In the genomic region with DNA sequence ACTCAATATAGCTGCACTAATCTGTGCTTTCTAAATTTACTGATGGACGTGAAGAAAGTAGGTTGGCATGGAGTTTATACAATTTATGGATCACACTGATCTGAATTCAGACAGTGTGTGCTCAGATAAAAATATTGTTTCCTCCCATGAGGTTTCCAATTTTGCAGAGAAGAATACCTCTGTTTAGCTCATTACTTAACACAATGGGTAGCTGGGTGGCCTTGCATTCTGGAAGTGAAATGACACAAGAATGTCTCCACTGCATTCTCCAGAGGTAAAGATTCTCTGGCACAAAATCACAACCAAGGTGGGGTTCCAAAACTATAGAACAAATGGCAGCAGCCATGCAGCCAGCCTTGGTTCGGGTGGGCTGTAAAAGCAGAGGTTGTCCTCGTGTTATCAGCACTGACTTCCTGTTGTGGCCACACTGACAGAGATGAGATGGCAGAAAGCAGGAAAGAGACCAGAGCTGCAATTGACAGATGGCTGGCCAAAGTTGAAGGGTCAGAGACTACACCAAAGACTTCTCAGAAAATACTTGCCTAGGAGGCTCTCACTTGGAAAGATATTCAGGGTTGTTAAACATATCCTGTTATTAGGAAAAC, we compare ENCODE assay signal across 11 cellular contexts. TPM values are rescaled to one million over a fixed set of nuclear protein-coding genes. Genes with fewer than 3 reads are reported as not detected.
DNase-seq lines count a peak whose midpoint lies in the region; ATAC-seq and TF ChIP-seq lines count a peak whose summit lies in the region.
"Had no signal": no experiment of that assay in that cellular context is flagged by ENCODE, and none has a peak within 500 bp of the region (broad histone marks: within the 10 kb centered on the region; RNA-seq: fewer than 3 reads in every experiment).

No MANE protein-coding gene starts in this region.

- H3K36me3 Mint-ChIP-seq in activated CD4-positive, alpha-beta T cell treated with anti-CD3 and anti-CD28 coated beads, Interleukin-2, amount 10 ng/mL, durations not matched to agents 7 days and 5 days (ENCODE audit: low read depth): no peaks in the 10 kb centered on the region
- H3K36me3 Mint-ChIP-seq in activated CD4-positive, alpha-beta T cell treated with anti-CD3 and anti-CD28 coated beads, Interleukin-2, amount 10 ng/mL, durations not matched to agents 24 days and 14 days (ENCODE audit: low read depth): no peaks in the 10 kb centered on the region
- H3K36me3 Mint-ChIP-seq in stimulated activated effector memory CD8-positive, alpha-beta T cell treated with anti-CD3 and anti-CD28 coated beads, Interleukin-12 subunit alpha, Interleukin-12 subunit beta, amount 100 ng/mL, for 72 hours: no peaks in the 10 kb centered on the region

- DNase-seq in activated CD4-positive, alpha-beta T cell treated with anti-CD3 and anti-CD28 coated beads, Interleukin-2, amount 10 ng/mL, durations not matched to agents 7 days and 5 days: no peak
- no peak for DNase-seq in activated CD4-positive, alpha-beta T cell treated with anti-CD3 and anti-CD28 coated beads, Interleukin-2, amount 10 ng/mL, durations not matched to agents 24 days and 14 days
- DNase-seq in SJSA1 (ENCODE audit: low read depth in 1 of 2, low spot score in 2 of 2): peak in 1 of 2 experiments; percentile 33
- DNase-seq in stimulated activated effector memory CD8-positive, alpha-beta T cell treated with anti-CD3 and anti-CD28 coated beads, Interleukin-12 subunit alpha, Interleukin-12 subunit beta, amount 100 ng/mL, for 72 hours (ENCODE audit: low spot score in 2 of 2): no peak
- DNase-seq in effector CD8-positive, alpha-beta T cell (lab: John Stamatoyannopoulos, UW): no peak
- no peak for DNase-seq in foreskin keratinocyte
- no peak for DNase-seq in SIG-M5 (lab: John Stamatoyannopoulos, UW)
- DNase-seq: activated T-cell treated with anti-CD3 and anti-CD28 coated beads, Interleukin-2, amount 50 U/mL, for 4 hours; NCI-H82 had no signal

- no peak overlapping the region for H3K4me3 ChIP-seq in SJSA1
- H3K4me3 ChIP-seq: A549 had no signal

- peak overlapping the region; percentile 58 for H3K27ac Mint-ChIP-seq in activated CD4-positive, alpha-beta T cell treated with anti-CD3 and anti-CD28 coated beads, Interleukin-2, amount 10 ng/mL, durations not matched to agents 7 days and 5 days
- H3K27ac Mint-ChIP-seq in activated CD4-positive, alpha-beta T cell treated with anti-CD3 and anti-CD28 coated beads, Interleukin-2, amount 10 ng/mL, durations not matched to agents 24 days and 14 days: no peak overlapping the region
- H3K27ac Mint-ChIP-seq in stimulated activated effector memory CD8-positive, alpha-beta T cell treated with anti-CD3 and anti-CD28 coated beads, Interleukin-12 subunit alpha, Interleukin-12 subunit beta, amount 100 ng/mL, for 72 hours: no peak overlapping the region

- TF ChIP-seq CTCF in foreskin keratinocyte (conservative IDR thresholded peaks at IDR 0.05): no peak

- H3K4me3 Mint-ChIP-seq in activated CD4-positive, alpha-beta T cell treated with anti-CD3 and anti-CD28 coated beads, Interleukin-2, amount 10 ng/mL, durations not matched to agents 7 days and 5 days: no peak overlapping the region
- H3K4me3 Mint-ChIP-seq in activated CD4-positive, alpha-beta T cell treated with anti-CD3 and anti-CD28 coated beads, Interleukin-2, amount 10 ng/mL, durations not matched to agents 24 days and 14 days: no peak overlapping the region
- H3K4me3 Mint-ChIP-seq in stimulated activated effector memory CD8-positive, alpha-beta T cell treated with anti-CD3 and anti-CD28 coated beads, Interleukin-12 subunit alpha, Interleukin-12 subunit beta, amount 100 ng/mL, for 72 hours: no peak overlapping the region
- H3K4me3 Mint-ChIP-seq: activated T-cell treated with anti-CD3 and anti-CD28 coated beads, Interleukin-2, amount 50 U/mL, for 4 hours had no signal

- CTCF ChIA-PET in activated CD4-positive, alpha-beta T cell treated with anti-CD3 and anti-CD28 coated beads, Interleukin-2, amount 10 ng/mL, durations not matched to agents 7 days and 5 days (lab: Charles Lee): interaction anchor here (1.1 to 1.6 kb wide), 2 partner anchors 8 to 14 kb away, joined by 4 read pairs; no protein-coding TSS in a partner anchor

- peaks cover 13% of the 10 kb centered on the region for H3K4me1 Mint-ChIP-seq in activated CD4-positive, alpha-beta T cell treated with anti-CD3 and anti-CD28 coated beads, Interleukin-2, amount 10 ng/mL, durations not matched to agents 7 days and 5 days
- peaks cover 5% of the 10 kb centered on the region for H3K4me1 Mint-ChIP-seq in activated CD4-positive, alpha-beta T cell treated with anti-CD3 and anti-CD28 coated beads, Interleukin-2, amount 10 ng/mL, durations not matched to agents 24 days and 14 days
- peaks cover 10% of the 10 kb centered on the region for H3K4me1 Mint-ChIP-seq in stimulated activated effector memory CD8-positive, alpha-beta T cell treated with anti-CD3 and anti-CD28 coated beads, Interleukin-12 subunit alpha, Interleukin-12 subunit beta, amount 100 ng/mL, for 72 hours

- H3K4me1 ChIP-seq in SJSA1 (replicated peaks) (peaks cover 15% of the 10 kb centered on the region), foreskin keratinocyte (no peaks in the 10 kb centered on the region)
- H3K4me1 ChIP-seq: A549 had no signal

- H3K9me3 ChIP-seq in SJSA1 (replicated peaks): no peaks in the 10 kb centered on the region
- H3K9me3 ChIP-seq: A549 had no signal

- POLR2A ChIA-PET in activated CD4-positive, alpha-beta T cell treated with anti-CD3 and anti-CD28 coated beads, Interleukin-2, amount 10 ng/mL, durations not matched to agents 7 days and 5 days (lab: Charles Lee): no interaction called here

- H3K36me3 ChIP-seq in SJSA1: no peaks in the 10 kb centered on the region

- peak overlapping the region; percentile 46 for H3K27ac ChIP-seq in SJSA1
- H3K27ac ChIP-seq in foreskin keratinocyte: no peak overlapping the region
- H3K27ac ChIP-seq: A549 had no signal

- no peaks in the 10 kb centered on the region for H3K9me3 Mint-ChIP-seq in activated CD4-positive, alpha-beta T cell treated with anti-CD3 and anti-CD28 coated beads, Interleukin-2, amount 10 ng/mL, durations not matched to agents 7 days and 5 days
- H3K9me3 Mint-ChIP-seq in activated CD4-positive, alpha-beta T cell treated with anti-CD3 and anti-CD28 coated beads, Interleukin-2, amount 10 ng/mL, durations not matched to agents 24 days and 14 days: no peaks in the 10 kb centered on the region
- no peaks in the 10 kb centered on the region for H3K9me3 Mint-ChIP-seq in stimulated activated effector memory CD8-positive, alpha-beta T cell treated with anti-CD3 and anti-CD28 coated beads, Interleukin-12 subunit alpha, Interleukin-12 subunit beta, amount 100 ng/mL, for 72 hours
- H3K9me3 Mint-ChIP-seq: activated T-cell treated with anti-CD3 and anti-CD28 coated beads, Interleukin-2, amount 50 U/mL, for 4 hours had no signal

- H3K27me3 ChIP-seq in SJSA1 (replicated peaks) (no peaks in the 10 kb centered on the region; the same call in 1 of the 2 replicates), foreskin keratinocyte (no peaks in the 10 kb centered on the region)

- intact Hi-C loops in activated CD4-positive, alpha-beta T cell treated with anti-CD3 and anti-CD28 coated beads, Interleukin-2, amount 10 ng/mL, durations not matched to agents 24 days and 14 days (cut with micrococcal nuclease): no loop called here

- ATAC-seq in HG02938 (IDR thresholded peaks at IDR 0.05; ENCODE audit: unreplicated experiment): peak; percentile 88
- peak; percentile 71 for ATAC-seq in stimulated activated effector memory CD8-positive, alpha-beta T cell treated with anti-CD3 and anti-CD28 coated beads, Interleukin-12 subunit alpha, Interleukin-12 subunit beta, amount 100 ng/mL, for 72 hours
- no peak for ATAC-seq in foreskin keratinocyte
- ATAC-seq: A549; activated T-cell treated with anti-CD3 and anti-CD28 coated beads, Interleukin-2, amount 50 U/mL, for 4 hours had no signal

- H3K27me3 Mint-ChIP-seq in activated CD4-positive, alpha-beta T cell treated with anti-CD3 and anti-CD28 coated beads, Interleukin-2, amount 10 ng/mL, durations not matched to agents 7 days and 5 days: peaks cover 8% of the 10 kb centered on the region
- H3K27me3 Mint-ChIP-seq in activated CD4-positive, alpha-beta T cell treated with anti-CD3 and anti-CD28 coated beads, Interleukin-2, amount 10 ng/mL, durations not matched to agents 24 days and 14 days: peaks cover 5% of the 10 kb centered on the region

RNA-seq across cellular contexts. Expression of a gene that starts 50.2 kb away (rescaled TPM):
- total RNA-seq in activated CD4-positive, alpha-beta T cell treated with anti-CD3 and anti-CD28 coated beads, Interleukin-2, amount 10 ng/mL, durations not matched to agents 7 days and 5 days: 10 to 100 TPM; 63.8 to 64.4 TPM
- 134 and 139 TPM in 2 replicates for total RNA-seq in activated CD4-positive, alpha-beta T cell treated with anti-CD3 and anti-CD28 coated beads, Interleukin-2, amount 10 ng/mL, durations not matched to agents 24 days and 14 days
- total RNA-seq in SJSA1 (2014; rRNA removed; shearing (Covaris generic)): 87.3 and 98.4 TPM in 2 replicates
- 132 and 136 TPM in 2 replicates for total RNA-seq in foreskin keratinocyte
- polyA plus RNA-seq in foreskin keratinocyte: 75.9 and 92.2 TPM in 2 replicates
